1 cellular context compared by ENCODE assay signal in genomic region chr17:2595200-2595599, GRCh38.
TF ChIP-seq lines count a peak whose summit lies in the region.

No MANE protein-coding gene starts in this region.

TF ChIP-seq in HEK293, 187 proteins besides CTCF, POLR2A, EP300 and RAD21 (continued from another document):
- no peak for TF ChIP-seq ZNF518A (tag by site-specific recombination; conservative IDR thresholded peaks at IDR 0.05; ENCODE audit: low read depth)
- TF ChIP-seq ZNF274 (IDR thresholded peaks at IDR 0.05; ENCODE audit: low read length) = no peak
- TF ChIP-seq ZNF274 (tag by site-specific recombination; IDR thresholded peaks at IDR 0.05; ENCODE audit: borderline replicate concordance) = no peak
TF ChIP-seq in HEK293: peak in this region for 6.
